Comparison of ENCODE assay signal across 23 cellular contexts in genomic region chr10:9010931-9011670, GRCh38.
DNase-seq lines count a peak whose midpoint lies in the region; ATAC-seq and TF ChIP-seq lines count a peak whose summit lies in the region.
"Had no signal": no experiment of that assay in that cellular context is flagged by ENCODE, and none has a peak within 500 bp of the region (broad histone marks: within the 10 kb centered on the region; RNA-seq: fewer than 3 reads in every experiment).

No MANE protein-coding gene starts in this region.

- TF ChIP-seq CTCF in CD4-positive, alpha-beta T cell (IDR thresholded peaks at IDR 0.05): no peak
- TF ChIP-seq CTCF in epithelial cell of esophagus (IDR thresholded peaks at IDR 0.05; ENCODE audit: insufficient read depth, low read depth, low read length, missing control alignments): no peak
- no peak for TF ChIP-seq CTCF in lower lobe of right lung (IDR thresholded peaks at IDR 0.05)
- no peak for TF ChIP-seq CTCF in tibial artery (IDR thresholded peaks at IDR 0.05)

- CTCF ChIA-PET in activated CD4-positive, alpha-beta T cell treated with anti-CD3 and anti-CD28 coated beads for 36 hours (lab: Charles Lee): interaction anchor here (0.5 to 1.6 kb wide), 3 partner anchors 10 to 974 kb away, joined by 4 to 6 read pairs (median 4); no protein-coding TSS in a partner anchor
- CTCF ChIA-PET in CD4-positive, alpha-beta T cell (lab: Charles Lee): interaction anchor here (0.8 kb wide), 2 partner anchors 8 to 198 kb away, joined by 3 read pairs; no protein-coding TSS in a partner anchor

- no peak for ATAC-seq in activated CD4-positive, alpha-beta T cell treated with anti-CD3 and anti-CD28 coated beads for 36 hours
- no peak for ATAC-seq in CD4-positive, alpha-beta T cell (ENCODE audit: poor library complexity)
- ATAC-seq in lower lobe of right lung (no peak), HG02642 (IDR thresholded peaks at IDR 0.05; ENCODE audit: poor library complexity, unreplicated experiment) (no peak)
- ATAC-seq: GM12878, K562 had no signal

- H3K27me3 ChIP-seq in CD4-positive, alpha-beta T cell (ENCODE audit: control insufficient read depth, insufficient read depth, low read length): no peaks in the 10 kb centered on the region
- H3K27me3 ChIP-seq in lower lobe of right lung (ENCODE audit: low read depth) (no peaks in the 10 kb centered on the region), tibial artery (no peaks in the 10 kb centered on the region)
- H3K27me3 ChIP-seq: BLaER1 had no signal

- peaks cover 5% of the 10 kb centered on the region for H3K36me3 Mint-ChIP-seq in activated CD4-positive, alpha-beta T cell treated with anti-CD3 and anti-CD28 coated beads for 36 hours (ENCODE audit: low read depth)
- H3K36me3 Mint-ChIP-seq in CD4-positive, alpha-beta T cell (ENCODE audit: low read depth): peaks cover 5% of the 10 kb centered on the region

- POLR2A ChIA-PET in activated CD4-positive, alpha-beta T cell treated with anti-CD3 and anti-CD28 coated beads for 36 hours (lab: Charles Lee): no interaction called here
- POLR2A ChIA-PET in CD4-positive, alpha-beta T cell (lab: Charles Lee): interaction anchor here (0.8 to 2.6 kb wide), 4 partner anchors 10 to 198 kb away, joined by 3 to 34 read pairs (median 4); no protein-coding TSS in a partner anchor

- intact Hi-C loops in activated CD4-positive, alpha-beta T cell treated with anti-CD3 and anti-CD28 coated beads for 36 hours (cut with DNase I, micrococcal nuclease): loop anchor here (1.0 to 10.0 kb wide), 5 partner anchors 13 to 876 kb away; no protein-coding TSS in a partner anchor
- intact Hi-C loops in CD4-positive, alpha-beta T cell (cut with DNase I, micrococcal nuclease): loop anchor here (2.0 to 10.0 kb wide), 2 partner anchors 86 to 956 kb away; partner anchors contain the start of gene GATA3 (in 1 of the 2)
- intact Hi-C loops in lower lobe of right lung (cut with DNase I): no loop called here
- intact Hi-C loops in tibial artery (cut with DNase I; ENCODE audit: low total_unique reads): no loop called here

- H3K9me3 ChIP-seq in CD4-positive, alpha-beta T cell (ENCODE audit: control insufficient read depth, low read length): no peaks in the 10 kb centered on the region
- H3K9me3 ChIP-seq in lower lobe of right lung: no peaks in the 10 kb centered on the region
- H3K9me3 ChIP-seq in tibial artery: no peaks in the 10 kb centered on the region
- H3K9me3 ChIP-seq: BLaER1 had no signal

- H3K27me3 Mint-ChIP-seq in activated CD4-positive, alpha-beta T cell treated with anti-CD3 and anti-CD28 coated beads for 36 hours: peaks cover 2% of the 10 kb centered on the region
- H3K27me3 Mint-ChIP-seq in CD4-positive, alpha-beta T cell: no peaks in the 10 kb centered on the region

- DNase-seq in activated CD4-positive, alpha-beta T cell treated with anti-CD3 and anti-CD28 coated beads for 36 hours: no peak
- DNase-seq in activated CD4-positive, alpha-beta T cell treated with anti-CD3 and anti-CD28 coated beads, Interleukin-2, amount 50 U/mL, for 4 hours: no peak
- DNase-seq in CD4-positive, alpha-beta T cell: no peak
- DNase-seq in SW480 (ENCODE audit: low spot score) (peak; percentile 47), epithelial cell of esophagus (ENCODE audit: low read depth) (peak; percentile 68), lower lobe of right lung (no peak), tibial artery (no peak)
- DNase-seq: 8988T, DND-41, GDM1, GM23248, NCI-H1048, NCI-H1436 treated with DMSO at 0.1 percent for 48 hours, NCI-H2029 treated with DMSO at 0.1 percent for 48 hours, NCI-H2171 treated with DMSO at 0.1 percent for 48 hours, NCI-H446 treated with DMSO at 0.1 percent for 48 hours, NCI-H748 treated with DMSO at 0.1 percent for 48 hours, OCI-M1 had no signal

- H3K4me3 ChIP-seq in epithelial cell of esophagus (ENCODE audit: low read length) (no peak overlapping the region), lower lobe of right lung (no peak overlapping the region), tibial artery (no peak overlapping the region)
- H3K4me3 ChIP-seq: BLaER1, GM12878, GM23248, K562 had no signal

- no peaks in the 10 kb centered on the region for H3K36me3 ChIP-seq in lower lobe of right lung
- no peaks in the 10 kb centered on the region for H3K36me3 ChIP-seq in tibial artery
- H3K36me3 ChIP-seq: BLaER1 had no signal

- H3K4me1 ChIP-seq in lower lobe of right lung (no peaks in the 10 kb centered on the region), tibial artery (peaks cover 0 to 19% (median 0%) of the 10 kb centered on the region in 4 donors)
- H3K4me1 ChIP-seq: BLaER1 had no signal

- no peaks in the 10 kb centered on the region for H3K9me3 Mint-ChIP-seq in activated CD4-positive, alpha-beta T cell treated with anti-CD3 and anti-CD28 coated beads for 36 hours (ENCODE audit: low read depth)
- H3K9me3 Mint-ChIP-seq in CD4-positive, alpha-beta T cell: no peaks in the 10 kb centered on the region

- H3K27ac Mint-ChIP-seq in activated CD4-positive, alpha-beta T cell treated with anti-CD3 and anti-CD28 coated beads for 36 hours: peak overlapping the region; percentile 53
- peak overlapping the region; percentile 48 for H3K27ac Mint-ChIP-seq in CD4-positive, alpha-beta T cell

- no peak overlapping the region for H3K27ac ChIP-seq in CD4-positive, alpha-beta T cell (ENCODE audit: low read depth, low read length)
- H3K27ac ChIP-seq in lower lobe of right lung (no peak overlapping the region), tibial artery (no peak overlapping the region)
- H3K27ac ChIP-seq: BLaER1, GM23248, RWPE1 had no signal

- H3K4me1 Mint-ChIP-seq in activated CD4-positive, alpha-beta T cell treated with anti-CD3 and anti-CD28 coated beads for 36 hours: peaks cover 63% of the 10 kb centered on the region
- peaks cover 57% of the 10 kb centered on the region for H3K4me1 Mint-ChIP-seq in CD4-positive, alpha-beta T cell (ENCODE audit: low read depth)

- no peak overlapping the region for H3K4me3 Mint-ChIP-seq in activated CD4-positive, alpha-beta T cell treated with anti-CD3 and anti-CD28 coated beads for 36 hours
- H3K4me3 Mint-ChIP-seq in CD4-positive, alpha-beta T cell: peak overlapping the region; percentile 35

Comparison
In these comparisons a context has a peak if more than half of its experiments do, and no peak if none do; other contexts are left out.
1. DNase-seq: peak in SW480 (single experiment) and epithelial cell of esophagus (single experiment); none in activated CD4-positive, alpha-beta T cell treated with anti-CD3 and anti-CD28 coated beads for 36 hours (single experiment), activated CD4-positive, alpha-beta T cell treated with anti-CD3 and anti-CD28 coated beads, Interleukin-2, amount 50 U/mL, for 4 hours (0 of 2), CD4-positive, alpha-beta T cell (0 of 10), lower lobe of right lung (single experiment) and tibial artery (0 of 2).
2. intact Hi-C loops: an anchor here in activated CD4-positive, alpha-beta T cell treated with anti-CD3 and anti-CD28 coated beads for 36 hours (1.0 to 10.0 kb wide) and CD4-positive, alpha-beta T cell (2.0 to 10.0 kb wide); none called in lower lobe of right lung and tibial artery.